26 cellular contexts compared by ENCODE assay signal in genomic region chr2:17476820-17477219, GRCh38. TPM values are rescaled to one million over a fixed set of nuclear protein-coding genes. Genes with fewer than 3 reads are reported as not detected.
"Had no signal": no experiment of that assay in that cellular context is flagged by ENCODE, and none has a peak within 500 bp of the region (broad histone marks: within the 10 kb centered on the region; RNA-seq: fewer than 3 reads in every experiment).

No MANE protein-coding gene starts in this region.

- H3K27me3 ChIP-seq: heart right ventricle, left lung, spleen, testis, vagina had no signal

- DNase-seq: activated B cell treated with CpG ODN at 0.5 μM for 24 hours; activated CD4-positive, alpha-beta T cell treated with anti-CD3 and anti-CD28 coated beads for 36 hours; activated CD4-positive, alpha-beta T cell treated with anti-CD3 and anti-CD28 coated beads, Interleukin-2, amount 50 U/mL, for 4 hours; activated CD8-positive, alpha-beta memory T cell treated with anti-CD3 and anti-CD28 coated beads for 24 hours; activated CD8-positive, alpha-beta memory T cell treated with anti-CD3 and anti-CD28 coated beads, Interleukin-2, amount 50 U/mL, for 4 hours; activated T-cell treated with anti-CD3 and anti-CD28 coated beads, Interleukin-2, amount 50 U/mL, for 24 hours; cerebellar nuclear complex; cortex of kidney; heart right ventricle; kidney; left lung; posterior cingulate gyrus; spleen; stimulated activated CD4-positive, alpha-beta T cell treated with anti-CD3 and anti-CD28 coated beads, Interleukin-4, amount 100 ng/mL, for 1 hour; stimulated activated naive CD4-positive, alpha-beta T cell; SW 1271; T-helper 17 cell; testis; trophoblast cell had no signal

- H3K27ac ChIP-seq: heart right ventricle, left lung, spleen, testis, vagina had no signal

- H3K4me3 ChIP-seq: heart right ventricle, left lung, spleen, testis, vagina had no signal

- H3K36me3 ChIP-seq: heart right ventricle, left lung, spleen, vagina had no signal

- H3K4me1 ChIP-seq: left lung, spleen, testis had no signal

- ATAC-seq: activated CD4-positive, alpha-beta T cell treated with anti-CD3 and anti-CD28 coated beads for 36 hours; activated naive CD4-positive, alpha-beta T cell treated with anti-CD3 and anti-CD28 coated beads, Interleukin-2, amount 50 U/mL, for 72 hours; activated T-helper 17 cell treated with anti-CD3 and anti-CD28 coated beads, Interleukin-2, amount 50 U/mL, for 72 hours; left lung; T-helper 17 cell had no signal

- H3K9me3 ChIP-seq: heart right ventricle, left lung, spleen, testis, vagina had no signal

RNA-seq across cellular contexts. Expression of gene RAD51AP2, which starts 41.4 kb away (rescaled TPM):
- total RNA-seq: activated B cell treated with CpG ODN at 0.5 μM for 24 hours; activated CD4-positive, alpha-beta T cell treated with anti-CD3 and anti-CD28 coated beads for 36 hours; activated naive CD4-positive, alpha-beta T cell treated with anti-CD3 and anti-CD28 coated beads, Interleukin-2, amount 50 U/mL, for 72 hours; activated T-helper 17 cell treated with anti-CD3 and anti-CD28 coated beads, Interleukin-2, amount 50 U/mL, for 72 hours; astrocyte; kidney; mononuclear cell; omental fat pad; spleen; T-helper 17 cell had no signal
- polyA plus RNA-seq: adipose tissue, spleen had no signal
